In the genomic region with DNA sequence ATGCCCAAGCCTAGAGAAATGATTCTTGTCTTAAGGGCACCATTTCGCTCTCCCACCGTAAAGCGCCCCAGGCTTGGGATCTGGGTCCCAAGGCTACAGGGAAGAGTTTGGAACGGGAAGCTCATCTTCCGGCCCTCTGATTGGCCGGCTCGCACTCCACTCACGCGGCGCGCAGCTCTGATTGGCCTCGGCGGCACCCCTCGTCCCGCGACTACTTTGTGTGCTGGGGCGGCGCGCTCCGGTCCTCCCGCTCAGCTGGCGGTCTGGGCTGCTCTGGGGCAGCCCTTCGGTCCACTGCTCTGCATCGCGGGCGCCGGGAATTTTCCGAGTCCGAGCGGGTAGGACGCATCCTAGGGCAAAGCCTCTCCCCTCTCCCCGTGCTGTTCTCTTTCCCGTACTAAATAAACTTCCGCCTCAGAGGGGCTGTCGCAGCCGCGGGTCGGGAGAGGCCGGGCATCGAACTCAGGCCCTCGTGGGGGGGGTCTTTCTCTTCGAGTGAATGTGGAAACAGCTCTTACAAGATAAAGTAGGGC, we compare ENCODE assay signal across 8 cellular contexts. TPM values are rescaled to one million over a fixed set of nuclear protein-coding genes. Genes with fewer than 3 reads are reported as not detected.
DNase-seq lines count a peak whose midpoint lies in the region; ATAC-seq and TF ChIP-seq lines count a peak whose summit lies in the region.

No MANE protein-coding gene starts in this region.

- H3K4me1 ChIP-seq in ectodermal cell (ENCODE audit: control insufficient read depth, insufficient read depth, low read length), result peaks cover 3% of the 10 kb centered on the region
- peaks cover 0 to 3% of the 10 kb centered on the region in 2 donors for H3K4me1 ChIP-seq in lung (ENCODE audit: control insufficient read depth in 2 of 2, insufficient read depth in 2 of 2, low read length in 2 of 2)

- peak overlapping the region; percentile 95 for H3K4me3 Mint-ChIP-seq in activated CD8-positive, alpha-beta T cell treated with anti-CD3 and anti-CD28 coated beads for 36 hours

- H3K27ac ChIP-seq in ectodermal cell (ENCODE audit: insufficient read depth, low read depth, low read length, poor library complexity, severe bottlenecking) (peak overlapping the region; percentile 97), lung (ENCODE audit: low read depth in 1 of 2, low read length in 1 of 2) (peak overlapping the region; percentile 85 to 98)

- no peaks in the 10 kb centered on the region for H3K36me3 ChIP-seq in ectodermal cell (ENCODE audit: control insufficient read depth, insufficient read depth, low read length)
- no peaks in the 10 kb centered on the region for H3K36me3 ChIP-seq in lung (ENCODE audit: control insufficient read depth in 2 of 2, insufficient read depth in 2 of 2, low read length in 2 of 2)

- peaks cover 43% of the 10 kb centered on the region for H3K4me1 Mint-ChIP-seq in activated CD8-positive, alpha-beta T cell treated with anti-CD3 and anti-CD28 coated beads for 36 hours (ENCODE audit: low read depth)

- no peaks in the 10 kb centered on the region for H3K9me3 Mint-ChIP-seq in activated CD8-positive, alpha-beta T cell treated with anti-CD3 and anti-CD28 coated beads for 36 hours

- H3K27me3 Mint-ChIP-seq in activated CD8-positive, alpha-beta T cell treated with anti-CD3 and anti-CD28 coated beads for 36 hours, result no peaks in the 10 kb centered on the region

- CTCF ChIA-PET in activated CD8-positive, alpha-beta T cell treated with anti-CD3 and anti-CD28 coated beads for 36 hours (lab: Charles Lee), result interaction anchor here (0.6 to 6.3 kb wide), 44 partner anchors 12 to 659 kb away, joined by 3 to 74 read pairs (median 5); partner anchors contain the start of gene FNTB

- TF ChIP-seq CTCF in activated CD8-positive, alpha-beta T cell treated with anti-CD3 and anti-CD28 coated beads for 36 hours (IDR thresholded peaks at IDR 0.05), result no peak
- no peak for TF ChIP-seq CTCF in lung (IDR thresholded peaks at IDR 0.05; ENCODE audit: control extremely low read depth, extremely low read depth)

- ATAC-seq in HG03460 (IDR thresholded peaks at IDR 0.05; ENCODE audit: unreplicated experiment) (peak; percentile 53), lung (ENCODE audit: insufficient read depth, low FRiP score) (peak; percentile 80)
- ATAC-seq in activated CD8-positive, alpha-beta T cell treated with anti-CD3 and anti-CD28 coated beads for 36 hours, result peak; percentile 55

- peak overlapping the region; percentile 98 for H3K27ac Mint-ChIP-seq in activated CD8-positive, alpha-beta T cell treated with anti-CD3 and anti-CD28 coated beads for 36 hours

- POLR2A ChIA-PET in activated CD8-positive, alpha-beta T cell treated with anti-CD3 and anti-CD28 coated beads for 36 hours (lab: Charles Lee), result interaction anchor here (0.6 to 3.2 kb wide), 20 partner anchors 11 to 516 kb away, joined by 3 to 31 read pairs (median 4); no protein-coding TSS in a partner anchor

- WGBS in ectodermal cell, 2 experiments, result 0 to 1% methylated on average over 42 of the region's 42 CpGs
- 0 to 1% methylated on average over 42 of the region's 42 CpGs for WGBS in lung, 2 donors

- H3K4me3 ChIP-seq in ectodermal cell (ENCODE audit: insufficient read depth, low read depth, low read length) (peak overlapping the region; percentile 77), lung (peak overlapping the region; percentile 78)

- no peaks in the 10 kb centered on the region for H3K27me3 ChIP-seq in ectodermal cell (ENCODE audit: control insufficient read depth, insufficient read depth, low read length, poor library complexity, severe bottlenecking)
- no peaks in the 10 kb centered on the region for H3K27me3 ChIP-seq in lung (ENCODE audit: control insufficient read depth, insufficient read depth)

- DNase-seq in C1 segment of cervical spinal cord (lab: John Stamatoyannopoulos, UW), result peak; percentile 49 to 93 (median 91)
- peak; percentile 66 for DNase-seq in GM19240 (ENCODE audit: insufficient read length, low spot score)
- DNase-seq in NCI-H748 (lab: John Stamatoyannopoulos, UW; ENCODE audit: unreplicated experiment), result peak; percentile 87
- DNase-seq in activated CD8-positive, alpha-beta T cell treated with anti-CD3 and anti-CD28 coated beads for 36 hours, result peak; percentile 85
- DNase-seq in lung (ENCODE audit: low spot score), result peak; percentile 91
- peak; percentile 66 to 82 (median 68) for DNase-seq in stimulated activated CD4-positive, alpha-beta T cell treated with anti-CD3 and anti-CD28 coated beads, TNF-alpha, amount 100 ng/mL, for 24 hours (ENCODE audit: low read depth in 3 of 3)

- H3K36me3 Mint-ChIP-seq in activated CD8-positive, alpha-beta T cell treated with anti-CD3 and anti-CD28 coated beads for 36 hours (ENCODE audit: low read depth), result peaks cover 10% of the 10 kb centered on the region

- intact Hi-C loops in activated CD8-positive, alpha-beta T cell treated with anti-CD3 and anti-CD28 coated beads for 36 hours (cut with micrococcal nuclease), result loop anchor here (5.0 to 10.0 kb wide), 4 partner anchors 109 to 653 kb away; no protein-coding TSS in a partner anchor

- H3K9me3 ChIP-seq in ectodermal cell (ENCODE audit: control insufficient read depth, low read length), result no peaks in the 10 kb centered on the region
- H3K9me3 ChIP-seq in lung (ENCODE audit: control insufficient read depth in 2 of 2, insufficient read depth in 1 of 2, low read length in 1 of 2), result no peaks in the 10 kb centered on the region

RNA-seq across cellular contexts. Expression of gene FUT8, which starts 0.8 kb away (rescaled TPM):
- 10 to 100 TPM; 55.7 to 61.0 TPM for total RNA-seq in activated CD8-positive, alpha-beta T cell treated with anti-CD3 and anti-CD28 coated beads for 36 hours
- polyA plus RNA-seq in ectodermal cell (2013, experiment 1 of 4), result 80.3 TPM
- polyA plus RNA-seq in ectodermal cell (2013, experiment 2 of 4), result 82.0 TPM
- polyA plus RNA-seq in ectodermal cell (2013, experiment 3 of 4), result 67.8 TPM
- polyA plus RNA-seq in ectodermal cell (2013, experiment 4 of 4), result 76.4 TPM
- 10 to 100 TPM; 34.7 to 98.5 TPM for total RNA-seq in lung
- polyA plus RNA-seq in lung, result 10 to 100 TPM in 1 of 2 donors, 1 to 10 TPM in 1; 9.9 to 16.9 TPM

Comparison
In these comparisons a context has a peak if more than half of its experiments do, and no peak if none do; other contexts are left out.
1. Peak in every context shown above with its lines: DNase-seq, ATAC-seq, H3K4me3 ChIP-seq and H3K27ac ChIP-seq.